In the genomic region with DNA sequence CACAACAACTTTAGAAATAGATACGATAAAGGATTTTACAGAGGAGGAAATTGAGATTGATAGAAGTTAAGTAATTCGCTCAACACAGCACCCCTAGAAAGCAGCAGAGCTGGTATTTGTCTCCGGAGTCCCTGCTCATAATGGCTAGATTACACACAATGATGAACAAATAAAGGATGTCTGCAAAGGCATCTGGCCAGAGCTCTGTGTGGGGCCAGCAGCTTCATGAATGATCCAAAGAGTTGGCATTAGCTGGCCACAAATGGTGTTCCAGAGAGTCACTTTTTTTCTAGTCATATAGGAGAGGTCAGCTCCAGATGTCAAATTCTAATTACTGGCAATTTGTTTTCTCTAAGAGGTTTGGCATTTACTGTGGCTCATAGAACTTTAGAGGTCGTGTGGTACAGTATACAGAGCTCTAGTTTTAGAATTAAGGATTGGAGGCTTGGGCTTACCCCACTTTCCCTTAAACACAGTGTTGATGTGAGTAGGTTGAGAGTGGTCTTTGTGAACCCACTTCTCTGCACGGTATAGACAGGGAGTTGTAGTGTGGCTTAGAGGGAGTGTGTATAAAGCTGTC, we compare ENCODE assay signal across 16 cellular contexts.
"Had no signal": no experiment of that assay in that cellular context is flagged by ENCODE, and none has a peak within 500 bp of the region (broad histone marks: within the 10 kb centered on the region; RNA-seq: fewer than 3 reads in every experiment).

No MANE protein-coding gene starts in this region.

- H3K9me3 ChIP-seq: psoas muscle, suprapubic skin had no signal

- H3K27me3 Mint-ChIP-seq: brain, type B pancreatic cell had no signal

- H3K4me1 Mint-ChIP-seq: activated naive CD4-positive, alpha-beta T cell treated with anti-CD3 and anti-CD28 coated beads, Interleukin-2, amount 50 U/mL, for 24 hours; naive thymus-derived CD8-positive, alpha-beta T cell had no signal

- ATAC-seq: naive thymus-derived CD8-positive, alpha-beta T cell; psoas muscle; stimulated activated naive CD8-positive, alpha-beta T cell treated with anti-CD3 and anti-CD28 coated beads, Interleukin-15, Interleukin-2, amounts not matched to agents 100 U/mL and 50 U/mL, for 24 hours had no signal

- H3K4me3 Mint-ChIP-seq: activated naive CD4-positive, alpha-beta T cell treated with anti-CD3 and anti-CD28 coated beads, Interleukin-2, amount 50 U/mL, for 24 hours; brain; immature natural killer cell; naive thymus-derived CD8-positive, alpha-beta T cell; type B pancreatic cell had no signal

- H3K4me1 ChIP-seq: psoas muscle had no signal

- H3K9me3 Mint-ChIP-seq: activated naive CD4-positive, alpha-beta T cell treated with anti-CD3 and anti-CD28 coated beads, Interleukin-2, amount 50 U/mL, for 24 hours; type B pancreatic cell had no signal

- DNase-seq: activated CD4-positive, alpha-beta T cell treated with anti-CD3 and anti-CD28 coated beads, Interleukin-2, amount 50 U/mL, for 1 hour; activated CD4-positive, CD25-positive, alpha-beta regulatory T cell; amniotic stem cell; effector memory CD4-positive, alpha-beta T cell; immature natural killer cell; mammary epithelial cell; naive thymus-derived CD8-positive, alpha-beta T cell; nucleus accumbens; psoas muscle; stimulated activated CD4-positive, alpha-beta T cell treated with anti-CD3 and anti-CD28 coated beads, Interleukin-2, amount 100 ng/mL, for 48 hours; stimulated activated naive CD8-positive, alpha-beta T cell treated with anti-CD3 and anti-CD28 coated beads, Interleukin-15, Interleukin-2, amounts not matched to agents 100 U/mL and 50 U/mL, for 24 hours; T-helper 1 cell had no signal

- H3K36me3 ChIP-seq: suprapubic skin had no signal

- H3K4me3 ChIP-seq: psoas muscle, suprapubic skin had no signal

- H3K36me3 Mint-ChIP-seq: activated naive CD4-positive, alpha-beta T cell treated with anti-CD3 and anti-CD28 coated beads, Interleukin-2, amount 50 U/mL, for 24 hours; brain; immature natural killer cell; type B pancreatic cell had no signal

- H3K27me3 ChIP-seq: suprapubic skin had no signal

- H3K27ac ChIP-seq: psoas muscle, suprapubic skin had no signal

- H3K27ac Mint-ChIP-seq: activated naive CD4-positive, alpha-beta T cell treated with anti-CD3 and anti-CD28 coated beads, Interleukin-2, amount 50 U/mL, for 24 hours; immature natural killer cell; naive thymus-derived CD8-positive, alpha-beta T cell; type B pancreatic cell had no signal
